13 cellular contexts compared by ENCODE assay signal in genomic region chr18:23311346-23312103, GRCh38.
DNase-seq lines count a peak whose midpoint lies in the region; ATAC-seq and TF ChIP-seq lines count a peak whose summit lies in the region.
"Had no signal": no experiment of that assay in that cellular context is flagged by ENCODE, and none has a peak within 500 bp of the region (broad histone marks: within the 10 kb centered on the region; RNA-seq: fewer than 3 reads in every experiment).

No MANE protein-coding gene starts in this region.

- H2AFZ ChIP-seq in mammary epithelial cell (ENCODE audit: low read depth, low read length): peak overlapping the region; percentile 35

- dilution Hi-C loops in mammary epithelial cell (cut with HindIII; ENCODE audit: low sequenced_read_pairs): no loop called here

- peak; percentile 57 to 81 for ATAC-seq in right cardiac atrium
- no peak for ATAC-seq in GM19328 (IDR thresholded peaks at IDR 0.05; ENCODE audit: unreplicated experiment)
- no peak for ATAC-seq in HG03457 (IDR thresholded peaks at IDR 0.05; ENCODE audit: unreplicated experiment)
- ATAC-seq: upper lobe of right lung had no signal

- H3K4me3 ChIP-seq in mammary epithelial cell (replicated peaks in 1 of 3; ENCODE audit: insufficient read depth in 1 of 3, low read depth in 2 of 3, low read length in 3 of 3) (no peak overlapping the region), right cardiac atrium (ENCODE audit: low read length) (no peak overlapping the region)
- H3K4me3 ChIP-seq: upper lobe of right lung had no signal

- no peaks in the 10 kb centered on the region for H3K79me2 ChIP-seq in mammary epithelial cell (ENCODE audit: insufficient read depth, low read length)

- H3K9me3 ChIP-seq in mammary epithelial cell (replicated peaks; ENCODE audit: insufficient read depth, low read length) (peaks cover 4% of the 10 kb centered on the region), right cardiac atrium (ENCODE audit: control insufficient read depth, low read length) (no peaks in the 10 kb centered on the region)
- H3K9me3 ChIP-seq: upper lobe of right lung had no signal

- H3K4me1 ChIP-seq in mammary epithelial cell (ENCODE audit: insufficient read depth, low read length): peaks cover 38% of the 10 kb centered on the region
- H3K4me1 ChIP-seq in right cardiac atrium (ENCODE audit: control insufficient read depth, insufficient read depth, low read length): peaks cover 3% of the 10 kb centered on the region
- H3K4me1 ChIP-seq: upper lobe of right lung had no signal

- intact Hi-C loops in mammary epithelial cell (cut with micrococcal nuclease): no loop called here
- intact Hi-C loops in right cardiac atrium (cut with DNase I): no loop called here

- TF ChIP-seq CTCF in mammary epithelial cell (conservative IDR thresholded peaks at IDR 0.05 in 1 of 2, IDR thresholded peaks at IDR 0.05 in 1 of 2; ENCODE audit: extremely low read depth in 1 of 2, insufficient read depth in 1 of 2, low read depth in 1 of 2, low read length in 2 of 2): no peak

- no peaks in the 10 kb centered on the region for H4K20me1 ChIP-seq in mammary epithelial cell (ENCODE audit: insufficient read depth, low read length)

- in situ Hi-C loops in mammary epithelial cell (cut with MboI; ENCODE audit: low sequenced_read_pairs in 2 of 2): no loop called here

- no TSS peak for BruUV-seq in mammary epithelial cell (replicated peaks; lab: Mats Ljungman, UMichigan)

- H3K36me3 ChIP-seq in mammary epithelial cell (ENCODE audit: insufficient read depth, low read length): no peaks in the 10 kb centered on the region
- H3K36me3 ChIP-seq: upper lobe of right lung had no signal

- CTCF ChIA-PET in mammary epithelial cell (lab: Charles Lee; ENCODE audit: low non-redundant PET): no interaction called here

- H3K27ac ChIP-seq in mammary epithelial cell (ENCODE audit: insufficient read depth, low read depth, low read length) (peak overlapping the region; percentile 36), right cardiac atrium (ENCODE audit: low read length) (no peak overlapping the region)
- H3K27ac ChIP-seq: upper lobe of right lung had no signal

- H3K4me2 ChIP-seq in mammary epithelial cell (ENCODE audit: insufficient read depth, low read depth, low read length): peak overlapping the region; percentile 58

- no peak overlapping the region for H3K9ac ChIP-seq in mammary epithelial cell (ENCODE audit: insufficient read depth, low read length)

- WGBS in mammary epithelial cell (ENCODE audit: low coverage, missing lambda C conversion rate): 37% methylated on average over 7 of the region's 7 CpGs
- WGBS in right cardiac atrium: 72% methylated on average over 7 of the region's 7 CpGs

- H3K27me3 ChIP-seq in mammary epithelial cell (ENCODE audit: insufficient read depth, low read length) (no peaks in the 10 kb centered on the region), right cardiac atrium (ENCODE audit: control insufficient read depth, insufficient read depth) (no peaks in the 10 kb centered on the region)
- H3K27me3 ChIP-seq: upper lobe of right lung had no signal

- DNase-seq in HPDE6-E6E7 (ENCODE audit: extremely low spot score) (peak; percentile 23), mammary epithelial cell (peak; percentile 72), right cardiac atrium (peak; percentile 77 to 86 (median 85)), stromal cell of bone marrow (ENCODE audit: low read depth) (peak; percentile 94), GM19238 (ENCODE audit: insufficient read length, low spot score) (no peak), Kasumi-1 (lab: John Stamatoyannopoulos, UW) (no peak)
- DNase-seq: activated CD4-positive, alpha-beta memory T cell treated with anti-CD3 and anti-CD28 coated beads for 36 hours; cerebellar nuclear complex; MM.1S; NCI-H748 treated with DMSO at 0.1 percent for 48 hours; upper lobe of right lung had no signal

Comparison
In these comparisons a context has a peak if more than half of its experiments do, and no peak if none do; other contexts are left out.
1. DNase-seq: peak in HPDE6-E6E7 (single experiment), mammary epithelial cell (single experiment), right cardiac atrium (3 of 3) and stromal cell of bone marrow (single experiment); none in GM19238 (single experiment) and Kasumi-1 (0 of 2).
2. ATAC-seq: peak in right cardiac atrium (2 of 2); none in GM19328 (single experiment) and HG03457 (single experiment).